1 cellular context compared by ENCODE assay signal in the genomic region with DNA sequence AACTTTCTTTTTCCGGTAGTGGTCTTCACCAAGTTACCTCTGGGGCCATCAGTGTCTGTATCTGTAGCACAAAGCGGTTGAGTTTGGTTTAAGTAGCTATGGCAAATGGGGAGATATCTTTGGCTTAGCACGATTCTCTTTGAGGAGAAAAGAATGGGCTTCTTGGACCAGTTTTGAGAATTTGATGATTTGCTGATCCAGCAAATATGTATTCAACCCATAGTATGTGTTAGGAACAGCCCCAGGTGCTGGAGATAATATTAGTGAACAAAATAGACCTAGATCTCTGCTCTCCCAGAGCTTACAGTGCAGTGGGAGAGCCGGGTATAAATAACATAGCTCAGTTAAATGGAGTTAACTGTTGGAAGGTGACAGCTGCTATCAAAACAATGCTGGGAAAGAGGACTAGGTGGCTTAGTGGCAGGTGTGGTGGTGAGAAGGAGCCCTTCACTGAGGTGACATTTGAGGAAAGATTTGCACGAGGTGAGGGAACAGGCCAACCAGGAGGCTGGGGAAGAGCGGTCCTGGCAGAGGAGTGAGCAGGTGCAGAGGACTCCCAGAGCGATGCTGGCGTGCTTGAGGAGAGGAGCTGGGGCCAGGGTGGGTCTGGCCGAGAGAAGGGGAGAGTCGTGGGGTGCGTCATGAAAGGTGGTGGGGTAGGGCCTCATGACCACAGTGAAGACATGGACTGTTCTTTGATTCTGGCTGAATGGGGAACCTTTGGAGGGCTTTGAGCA.
TF ChIP-seq lines count a peak whose summit lies in the region.

No MANE protein-coding gene starts in this region.

TF ChIP-seq in WTC11, 78 proteins besides CTCF, POLR2A, EP300 and RAD21 (continued from another document):
- TF ChIP-seq, protein P1, sequence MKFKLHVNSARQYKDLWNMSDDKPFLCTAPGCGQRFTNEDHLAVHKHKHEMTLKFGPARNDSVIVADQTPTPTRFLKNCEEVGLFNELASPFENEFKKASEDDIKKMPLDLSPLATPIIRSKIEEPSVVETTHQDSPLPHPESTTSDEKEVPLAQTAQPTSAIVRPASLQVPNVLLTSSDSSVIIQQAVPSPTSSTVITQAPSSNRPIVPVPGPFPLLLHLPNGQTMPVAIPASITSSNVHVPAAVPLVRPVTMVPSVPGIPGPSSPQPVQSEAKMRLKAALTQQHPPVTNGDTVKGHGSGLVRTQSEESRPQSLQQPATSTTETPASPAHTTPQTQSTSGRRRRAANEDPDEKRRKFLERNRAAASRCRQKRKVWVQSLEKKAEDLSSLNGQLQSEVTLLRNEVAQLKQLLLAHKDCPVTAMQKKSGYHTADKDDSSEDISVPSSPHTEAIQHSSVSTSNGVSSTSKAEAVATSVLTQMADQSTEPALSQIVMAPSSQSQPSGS (CRISPR knock-in tag; IDR thresholded peaks at IDR 0.05; ENCODE audit: borderline replicate concordance, low read depth): no peak
- TF ChIP-seq MYBL2 (CRISPR knock-in tag; IDR thresholded peaks at IDR 0.05): no peak
- TF ChIP-seq ZNF671 (CRISPR knock-in tag; IDR thresholded peaks at IDR 0.05): no peak
TF ChIP-seq in WTC11: peak in this region for 0.
